In genomic region chr11:94245121-94245520, GRCh38 we compare ENCODE assay signal across 31 cellular contexts. TPM values are rescaled to one million over a fixed set of nuclear protein-coding genes. Genes with fewer than 3 reads are reported as not detected.
"Had no signal": no experiment of that assay in that cellular context is flagged by ENCODE, and none has a peak within 500 bp of the region (broad histone marks: within the 10 kb centered on the region; RNA-seq: fewer than 3 reads in every experiment).

No MANE protein-coding gene starts in this region.

- DNase-seq: activated CD4-positive, alpha-beta T cell treated with anti-CD3 and anti-CD28 coated beads for 4 hours; activated CD4-positive, alpha-beta T cell treated with anti-CD3 and anti-CD28 coated beads, Interleukin-2, amount 50 U/mL, for 4 hours; activated naive CD4-positive, alpha-beta T cell; activated T-cell treated with anti-CD3 and anti-CD28 coated beads for 4 hours; activated T-cell treated with anti-CD3 and anti-CD28 coated beads, Interleukin-2, amount 50 U/mL, for 72 hours; anterior cingulate cortex; caudate nucleus; effector CD4-positive, alpha-beta T cell; head of caudate nucleus; hypothalamus; immature natural killer cell; kidney; mesenchymal stem cell; posterior cingulate gyrus; right cardiac atrium; stimulated activated CD4-positive, alpha-beta T cell treated with anti-CD3 and anti-CD28 coated beads, Interleukin-4, amount 100 ng/mL, for 24 hours; T-helper 1 cell; trophoblast cell had no signal

- H3K36me3 ChIP-seq: thoracic aorta had no signal

- H3K27ac ChIP-seq: skin epidermis, thoracic aorta, VCaP had no signal

- H3K4me3 ChIP-seq: skin epidermis, thoracic aorta had no signal

- ATAC-seq: activated naive CD4-positive, alpha-beta T cell treated with anti-CD3 and anti-CD28 coated beads, Interleukin-2, amount 50 U/mL, for 72 hours; activated T-cell treated with anti-CD3 and anti-CD28 coated beads, Interleukin-2, amount 50 U/mL, for 72 hours; right cardiac atrium; stimulated activated effector memory CD8-positive, alpha-beta T cell treated with anti-CD3 and anti-CD28 coated beads, Interleukin-12 subunit alpha, Interleukin-12 subunit beta, amount 100 ng/mL, for 72 hours had no signal

RNA-seq across cellular contexts. Expression of gene IZUMO1R, which starts 59.3 kb away (rescaled TPM):
- total RNA-seq: activated naive CD4-positive, alpha-beta T cell treated with anti-CD3 and anti-CD28 coated beads, Interleukin-2, amount 50 U/mL, for 72 hours; activated T-cell treated with anti-CD3 and anti-CD28 coated beads, Interleukin-2, amount 50 U/mL, for 72 hours; chondrocyte; epithelial cell of proximal tubule; fibroblast of villous mesenchyme; kidney; lower leg skin; natural killer cell treated with Interleukin-12 subunit alpha and Interleukin-12 subunit beta and Interleukin-15 and Interleukin-18, amount 100 ng/mL, for 72 hours; omental fat pad; right cardiac atrium; subcutaneous adipose tissue; thoracic aorta had no signal
- polyA plus RNA-seq: adipose tissue, immature natural killer cell, right cardiac atrium had no signal
